21 cellular contexts compared by ENCODE assay signal in the genomic region with DNA sequence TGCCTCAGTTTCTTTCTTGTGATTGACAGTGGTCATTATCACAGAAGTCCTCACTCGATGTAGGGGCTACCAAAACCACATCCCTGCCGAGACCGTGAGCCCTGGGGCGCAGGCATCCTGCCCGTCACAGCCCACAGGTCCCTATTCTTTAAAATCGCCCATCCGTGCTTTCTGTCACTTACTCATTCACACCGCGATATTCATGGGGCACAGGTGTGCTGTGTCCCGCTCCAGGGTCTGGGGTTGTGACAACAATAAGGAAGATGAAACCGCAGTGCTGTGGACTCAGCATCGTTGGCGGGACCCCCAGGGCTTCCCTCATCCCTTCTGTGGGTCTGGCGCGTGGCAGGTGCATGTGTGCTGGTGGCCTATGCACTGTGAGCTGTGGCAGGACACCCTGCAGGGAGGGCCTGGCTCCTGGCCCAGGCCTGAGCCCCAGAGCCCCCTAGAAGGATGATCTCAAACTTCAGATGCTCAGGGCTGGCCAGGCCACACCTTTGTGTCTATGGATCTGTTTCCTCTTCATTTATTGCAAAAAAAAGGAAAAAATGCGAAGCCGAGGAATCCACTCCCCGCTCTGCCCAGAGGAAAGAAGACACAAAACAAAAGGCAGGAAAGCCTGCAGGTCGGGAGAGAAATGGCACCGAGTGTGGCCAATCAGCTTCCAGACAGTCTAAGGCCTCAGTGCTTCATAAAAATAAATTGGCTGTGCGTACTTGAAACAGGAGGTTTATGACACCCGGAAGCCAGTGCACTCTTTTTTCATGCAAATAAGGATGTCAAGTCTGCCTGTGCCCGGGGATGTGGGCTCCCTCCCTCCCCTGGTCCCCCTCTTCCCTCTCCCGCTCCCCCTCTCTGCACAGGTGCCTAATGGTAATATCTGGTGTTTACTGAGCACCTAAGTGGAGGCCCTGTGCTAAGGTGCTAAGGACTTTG.
A peak's percentile ranks its signal among the peaks of the same experiment; 100 is the strongest.
DNase-seq lines count a peak whose midpoint lies in the region; ATAC-seq, FAIRE-seq and TF ChIP-seq lines count a peak whose summit lies in the region.
"Had no signal": no experiment of that assay in that cellular context is flagged by ENCODE, and none has a peak within 500 bp of the region (broad histone marks: within the 10 kb centered on the region; RNA-seq: fewer than 3 reads in every experiment).

No MANE protein-coding gene starts in this region.

- H3K4me3 Mint-ChIP-seq in GM23338, result no peak overlapping the region; the same call in 2 of the 3 replicates
- H3K4me3 Mint-ChIP-seq: activated CD4-positive, alpha-beta memory T cell treated with anti-CD3 and anti-CD28 coated beads, Interleukin-2, amount 10 ng/mL, durations not matched to agents 7 days and 5 days; activated naive CD8-positive, alpha-beta T cell; dendritic cell treated with granulocyte-macrophage colony-stimulating factor and Interleukin-4, amounts not matched to agents 40 ng/mL and 50 ng/mL, for 4 days had no signal

- FAIRE-seq in kidney (lab: Jason Lieb, UNC), result no peak
- FAIRE-seq: GM12892 had no signal

- peaks cover 22% of the 10 kb centered on the region for H3K27me3 Mint-ChIP-seq in GM23338 (ENCODE audit: insufficient read depth, low read depth, poor library complexity)
- H3K27me3 Mint-ChIP-seq: activated CD4-positive, alpha-beta memory T cell treated with anti-CD3 and anti-CD28 coated beads, Interleukin-2, amount 10 ng/mL, durations not matched to agents 7 days and 5 days had no signal

- H3K27me3 ChIP-seq in ACC112 (ENCODE audit: insufficient read depth, low read length), result peaks cover 48% of the 10 kb centered on the region
- H3K27me3 ChIP-seq in GM23338 (ENCODE audit: insufficient read depth), result no peaks in the 10 kb centered on the region
- H3K27me3 ChIP-seq in prostate gland (replicated peaks; ENCODE audit: insufficient read depth), result peaks cover 9% of the 10 kb centered on the region

- H3K4me3 ChIP-seq in ACC112 (ENCODE audit: low read depth, low read length) (no peak overlapping the region), GM23338 (no peak overlapping the region), kidney (ENCODE audit: low read length in 2 of 2) (no peak overlapping the region), prostate gland (no peak overlapping the region)

- no peak overlapping the region for H3K4me2 ChIP-seq in GM23338

- WGBS in prostate gland, result 56% methylated on average over 24 of the region's 24 CpGs

- DNase-seq in GM23338 (ENCODE audit: low spot score), result no peak
- DNase-seq in NCI-H2107 (lab: John Stamatoyannopoulos, UW), result peak; percentile 50
- no peak for DNase-seq in kidney
- DNase-seq in GM10248 (ENCODE audit: extremely low spot score), result no peak
- DNase-seq in prostate gland (ENCODE audit: low spot score), result no peak
- DNase-seq: activated CD4-positive, alpha-beta memory T cell treated with anti-CD3 and anti-CD28 coated beads, Interleukin-2, amount 10 ng/mL, durations not matched to agents 7 days and 5 days; foreskin melanocyte; GDM1; GOT3; KG1; NCI-H1436 treated with DMSO at 0.1 percent for 48 hours; NCI-H82; stimulated activated CD4-positive, alpha-beta T cell treated with anti-CD3 and anti-CD28 coated beads, Interleukin-4, amount 100 ng/mL, for 24 hours had no signal

- TF ChIP-seq CTCF in GM23338 (conservative IDR thresholded peaks at IDR 0.05; ENCODE audit: low read depth in 2 of 2) (no peak), kidney (IDR thresholded peaks at IDR 0.05; ENCODE audit: borderline replicate concordance, extremely low read depth, insufficient read depth) (no peak), GM10248 (IDR thresholded peaks at IDR 0.05; ENCODE audit: control extremely low read depth, extremely low read depth, low read depth, missing control alignments) (no peak), prostate gland (IDR thresholded peaks at IDR 0.05) (no peak)

- no peaks in the 10 kb centered on the region for H3K36me3 ChIP-seq in ACC112 (ENCODE audit: insufficient read depth, low read length)
- H3K36me3 ChIP-seq in GM23338 (ENCODE audit: insufficient read depth), result no peaks in the 10 kb centered on the region
- H3K36me3 ChIP-seq in kidney (ENCODE audit: control insufficient read depth in 1 of 2, insufficient read depth in 2 of 2, low read length in 2 of 2), result no peaks in the 10 kb centered on the region
- no peaks in the 10 kb centered on the region for H3K36me3 ChIP-seq in prostate gland
- H3K36me3 ChIP-seq: brain microvascular endothelial cell had no signal

- H3K9ac ChIP-seq in kidney (ENCODE audit: low read length in 2 of 2), result no peak overlapping the region

- no peaks in the 10 kb centered on the region for H3K36me3 Mint-ChIP-seq in GM23338 (ENCODE audit: low read depth)
- H3K36me3 Mint-ChIP-seq: activated naive CD8-positive, alpha-beta T cell had no signal

- peak overlapping the region; percentile 82; the same call in 1 of the 2 replicates for H3K27ac ChIP-seq in ACC112 (ENCODE audit: low read depth, low read length)
- no peak overlapping the region for H3K27ac ChIP-seq in GM23338 (ENCODE audit: low read depth)
- H3K27ac ChIP-seq in kidney (ENCODE audit: low read depth in 2 of 2, low read length in 2 of 2), result peak overlapping the region; percentile 69 to 74
- H3K27ac ChIP-seq in prostate gland, result peak overlapping the region in 1 of 2 donors; percentile 58
- H3K27ac ChIP-seq: VCaP had no signal

- H3K4me1 ChIP-seq in ACC112 (ENCODE audit: control insufficient read depth, insufficient read depth, low read length, unreplicated experiment) (peaks cover 16% of the 10 kb centered on the region), GM23338 (ENCODE audit: insufficient read depth) (no peaks in the 10 kb centered on the region), kidney (ENCODE audit: control insufficient read depth in 1 of 2, insufficient read depth in 1 of 2, low read depth in 1 of 2, low read length in 2 of 2) (peaks cover 4 to 6% of the 10 kb centered on the region in 2 donors), prostate gland (replicated peaks) (no peaks in the 10 kb centered on the region)

- H3K4me1 Mint-ChIP-seq in GM23338, result peaks cover 27% of the 10 kb centered on the region
- H3K4me1 Mint-ChIP-seq: activated CD4-positive, alpha-beta memory T cell treated with anti-CD3 and anti-CD28 coated beads, Interleukin-2, amount 10 ng/mL, durations not matched to agents 7 days and 5 days had no signal

- CTCF ChIA-PET in GM10248 (lab: Yijun Ruan, JAX), result no interaction called here

- no peaks in the 10 kb centered on the region for H3F3A ChIP-seq in GM23338 (replicated peaks; ENCODE audit: low read depth)

- no peaks in the 10 kb centered on the region for H3K9me2 ChIP-seq in GM23338 (ENCODE audit: insufficient read depth)

- H3K9me3 Mint-ChIP-seq in GM23338, result no peaks in the 10 kb centered on the region
- H3K9me3 Mint-ChIP-seq: activated CD4-positive, alpha-beta memory T cell treated with anti-CD3 and anti-CD28 coated beads, Interleukin-2, amount 10 ng/mL, durations not matched to agents 7 days and 5 days; dendritic cell treated with granulocyte-macrophage colony-stimulating factor and Interleukin-4, amounts not matched to agents 40 ng/mL and 50 ng/mL, for 4 days had no signal

- no peaks in the 10 kb centered on the region for H3K79me2 ChIP-seq in ACC112 (ENCODE audit: control insufficient read depth, insufficient read depth, low read length, unreplicated experiment)
- H3K79me2 ChIP-seq in GM23338 (replicated peaks; ENCODE audit: insufficient read depth), result no peaks in the 10 kb centered on the region

- H4K20me1 ChIP-seq in GM23338 (replicated peaks; ENCODE audit: insufficient read depth), result no peaks in the 10 kb centered on the region

- H3K27ac Mint-ChIP-seq in GM23338, result no peak overlapping the region
- H3K27ac Mint-ChIP-seq: activated CD4-positive, alpha-beta memory T cell treated with anti-CD3 and anti-CD28 coated beads, Interleukin-2, amount 10 ng/mL, durations not matched to agents 7 days and 5 days; activated naive CD8-positive, alpha-beta T cell; dendritic cell treated with granulocyte-macrophage colony-stimulating factor and Interleukin-4, amounts not matched to agents 40 ng/mL and 50 ng/mL, for 4 days had no signal

- POLR2A ChIA-PET in GM10248 (lab: Yijun Ruan, JAX), result no interaction called here

- no peak for TF ChIP-seq POLR2A in prostate gland (IDR thresholded peaks at IDR 0.05)

- ATAC-seq in GM23338 (no peak), HG02970 (IDR thresholded peaks at IDR 0.05; ENCODE audit: low FRiP score, unreplicated experiment) (no peak), HG03469 (IDR thresholded peaks at IDR 0.05; ENCODE audit: unreplicated experiment) (no peak)

- intact Hi-C loops in kidney (cut with DNase I), result no loop called here
- intact Hi-C loops in prostate gland (cut with DNase I), result no loop called here

- H3K9me3 ChIP-seq in kidney (ENCODE audit: control insufficient read depth in 1 of 2, low read length in 2 of 2) (no peaks in the 10 kb centered on the region), prostate gland (no peaks in the 10 kb centered on the region)

- H2AFZ ChIP-seq in ACC112 (ENCODE audit: low read length, unreplicated experiment) (no peak overlapping the region), GM23338 (peak overlapping the region; percentile 23; the same call in 1 of the 2 replicates)

TF ChIP-seq in GM23338, 12 proteins besides CTCF, POLR2A, EP300 and RAD21 (continues in another document):
- no peak for TF ChIP-seq CREB1 (CRISPR knock-in tag; IDR thresholded peaks at IDR 0.05; ENCODE audit: low read depth)
- TF ChIP-seq EZH2phosphoT487 (IDR thresholded peaks at IDR 0.05; ENCODE audit: unreplicated experiment), result no peak
- no peak for TF ChIP-seq POLR2AphosphoS5 (IDR thresholded peaks at IDR 0.05; ENCODE audit: low read depth)
